Comparison of ENCODE assay signal across 9 cellular contexts in the genomic region with DNA sequence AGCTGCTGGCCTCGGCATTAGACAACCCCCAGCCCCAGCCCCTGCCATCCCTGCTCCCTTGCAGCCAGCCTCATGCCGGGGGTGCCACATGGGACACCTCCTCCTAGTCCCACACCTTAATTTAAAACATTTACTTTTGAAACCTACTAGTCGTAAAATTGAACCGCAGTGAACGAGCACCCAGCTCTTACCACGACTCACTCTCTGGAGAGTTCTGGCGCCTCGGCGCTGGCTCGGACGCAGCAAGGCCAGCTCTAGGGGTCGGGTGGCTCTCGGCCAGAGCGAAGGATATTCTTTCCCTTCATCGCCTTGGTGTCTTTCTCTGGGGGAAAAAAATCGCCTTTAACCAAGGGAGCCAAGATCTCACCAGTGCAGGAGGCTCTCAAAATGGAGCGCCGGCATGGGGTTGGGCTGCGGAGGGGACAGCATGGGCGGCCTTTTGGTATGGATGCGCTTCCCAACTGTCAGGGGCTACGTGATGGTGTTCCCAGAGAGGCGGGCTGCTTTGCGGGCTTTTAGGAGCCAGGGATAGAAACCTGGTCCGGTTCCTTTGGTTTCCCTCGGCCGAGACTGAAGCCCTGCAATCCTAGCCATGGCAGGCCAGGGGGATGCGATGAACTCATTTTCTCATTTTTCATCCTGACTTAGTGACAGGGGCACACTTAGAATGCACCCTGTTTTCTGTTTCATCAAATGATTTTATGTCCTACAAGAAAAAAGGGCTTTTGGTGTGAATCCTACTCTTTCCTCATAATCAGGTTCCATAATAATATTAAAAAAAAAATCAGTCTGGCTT. TPM values are rescaled to one million over a fixed set of nuclear protein-coding genes. Genes with fewer than 3 reads are reported as not detected.
DNase-seq lines count a peak whose midpoint lies in the region; ATAC-seq and TF ChIP-seq lines count a peak whose summit lies in the region.
"Had no signal": no experiment of that assay in that cellular context is flagged by ENCODE, and none has a peak within 500 bp of the region (broad histone marks: within the 10 kb centered on the region; RNA-seq: fewer than 3 reads in every experiment).

No MANE protein-coding gene starts in this region.

- H2AFZ ChIP-seq in PC-3 (ENCODE audit: low read length): no peak overlapping the region
- H2AFZ ChIP-seq in neural cell (ENCODE audit: low read depth, low read length): no peak overlapping the region

- peak overlapping the region; percentile 93 for H3K9ac ChIP-seq in PC-3 (ENCODE audit: low read length)
- H3K9ac ChIP-seq in endodermal cell (ENCODE audit: extremely low read depth, low read length, poor library complexity, severe bottlenecking): no peak overlapping the region
- peak overlapping the region; percentile 67 for H3K9ac ChIP-seq in neural cell (ENCODE audit: low read length)

- H3K27ac Mint-ChIP-seq in CD14-positive monocyte (peak overlapping the region in 5 of 7 donors; percentile 12 to 88 (median 61)), endodermal cell (no peak overlapping the region)

- H3K9me2 ChIP-seq in PC-3 (replicated peaks; ENCODE audit: low read length) (no peaks in the 10 kb centered on the region), neural cell (ENCODE audit: insufficient read depth, low read length) (no peaks in the 10 kb centered on the region)

- CTCF ChIA-PET in PC-3 (lab: Charles Lee): interaction anchor here (0.5 to 0.7 kb wide), 3 partner anchors 104 to 306 kb away, joined by 3 to 5 read pairs (median 3); no protein-coding TSS in a partner anchor

- H3K4me2 ChIP-seq in PC-3 (ENCODE audit: low read length): peak overlapping the region; percentile 83
- H3K4me2 ChIP-seq in neural cell (ENCODE audit: low read length): peak overlapping the region; percentile 45

- H3K9me3 ChIP-seq in PC-3 (ENCODE audit: low read length): no peaks in the 10 kb centered on the region
- no peaks in the 10 kb centered on the region for H3K9me3 ChIP-seq in endodermal cell (ENCODE audit: control insufficient read depth, low read length)
- H3K9me3 ChIP-seq in neural cell (ENCODE audit: low read length): no peaks in the 10 kb centered on the region

- H3K27me3 Mint-ChIP-seq in CD14-positive monocyte (ENCODE audit: low read depth in 3 of 3) (peaks cover 0 to 7% (median 5%) of the 10 kb centered on the region in 3 donors), endodermal cell (ENCODE audit: insufficient read depth) (peaks cover 51% of the 10 kb centered on the region)

- H3F3A ChIP-seq in PC-3 (ENCODE audit: low read length, unreplicated experiment): no peaks in the 10 kb centered on the region
- no peaks in the 10 kb centered on the region for H3F3A ChIP-seq in neural cell (ENCODE audit: insufficient read depth, low read length, poor library complexity, severe bottlenecking)

- H3K36me3 ChIP-seq in PC-3 (ENCODE audit: low read depth, low read length) (peaks cover 15% of the 10 kb centered on the region), endodermal cell (ENCODE audit: control insufficient read depth, insufficient read depth, low read length) (no peaks in the 10 kb centered on the region), neural cell (ENCODE audit: insufficient read depth, low read length) (no peaks in the 10 kb centered on the region)

- DNase-seq in CD14-positive monocyte (ENCODE audit: low spot score): peak; percentile 23
- no peak for DNase-seq in PC-3
- DNase-seq in endodermal cell: peak; percentile 63
- DNase-seq in dedifferentiated amniotic fluid mesenchymal stem cell (ENCODE audit: extremely low spot score): no peak
- no peak for DNase-seq in NCI-H1105 (lab: John Stamatoyannopoulos, UW)
- DNase-seq: NCI-H446 treated with DMSO at 0.1 percent for 48 hours had no signal

- no TSS peak for BruUV-seq in PC-3 (replicated peaks; lab: Mats Ljungman, UMichigan)

- no peak for TF ChIP-seq EP300 in neural cell (conservative IDR thresholded peaks at IDR 0.05; ENCODE audit: poor library complexity, severe bottlenecking)

- POLR2A ChIA-PET in PC-3 (lab: Charles Lee; ENCODE audit: unreplicated experiment): interaction anchor here (0.5 to 0.8 kb wide), 3 partner anchors 23 to 104 kb away, joined by 3 to 6 read pairs (median 6); no protein-coding TSS in a partner anchor

- ATAC-seq in PC-3: no peak
- no peak for ATAC-seq in GM18505 (IDR thresholded peaks at IDR 0.05; ENCODE audit: unreplicated experiment)
- no peak for ATAC-seq in GM18870 (IDR thresholded peaks at IDR 0.05; ENCODE audit: unreplicated experiment)

- H3K9me3 Mint-ChIP-seq in CD14-positive monocyte: peaks cover 0 to 5% (median 0%) of the 10 kb centered on the region in 7 donors
- H3K9me3 Mint-ChIP-seq in endodermal cell: no peaks in the 10 kb centered on the region

- H3K79me2 ChIP-seq in PC-3 (ENCODE audit: low read length): peaks cover 70% of the 10 kb centered on the region
- no peaks in the 10 kb centered on the region for H3K79me2 ChIP-seq in neural cell (replicated peaks; ENCODE audit: insufficient read depth, low read length)

- H4K20me1 ChIP-seq in PC-3 (ENCODE audit: low read length) (peaks cover 64% of the 10 kb centered on the region), neural cell (ENCODE audit: insufficient read depth) (no peaks in the 10 kb centered on the region)

- H3K36me3 Mint-ChIP-seq in CD14-positive monocyte (peaks cover 12 to 26% of the 10 kb centered on the region in 2 donors), endodermal cell (ENCODE audit: low read depth) (no peaks in the 10 kb centered on the region)

- intact Hi-C loops in CD14-positive monocyte (cut with micrococcal nuclease) (loop anchor here (2.0 to 10.0 kb wide), 5 partner anchors 26 to 182 kb away; partner anchors contain the start of gene RRM2 (in 2 of the 2)), PC-3 (cut with micrococcal nuclease) (loop anchor here (5.0 kb wide), 2 partner anchors 162 to 182 kb away; partner anchors contain the start of gene RRM2)

- H3K4me1 ChIP-seq in PC-3 (ENCODE audit: insufficient read depth, low read length) (peaks cover 52% of the 10 kb centered on the region), endodermal cell (ENCODE audit: control insufficient read depth, insufficient read depth, low read length) (no peaks in the 10 kb centered on the region)

- peak overlapping the region; percentile 96 to 100 for H3K4me3 Mint-ChIP-seq in CD14-positive monocyte
- H3K4me3 Mint-ChIP-seq in endodermal cell: peak overlapping the region; percentile 73

- peak overlapping the region; percentile 66 for H3K27ac ChIP-seq in PC-3 (ENCODE audit: low read length)
- no peak overlapping the region for H3K27ac ChIP-seq in endodermal cell (ENCODE audit: low read depth, low read length)
- no peak overlapping the region for H3K27ac ChIP-seq in neural cell (ENCODE audit: low read length)

- WGBS in endodermal cell (ENCODE audit: insufficient coverage in 1 of 2, insufficient read length in 1 of 2), 2 experiments: 28 to 37% methylated on average over 21 to 28 of the region's 28 CpGs

- TF ChIP-seq POLR2A in GM18505 (IDR thresholded peaks at IDR 0.05; ENCODE audit: borderline replicate concordance, extremely low read depth, insufficient read depth, insufficient read length): no peak

- TF ChIP-seq RAD21 in neural cell (conservative IDR thresholded peaks at IDR 0.05): no peak

- H3K4me3 ChIP-seq in PC-3 (ENCODE audit: low read length): peak overlapping the region; percentile 99
- H3K4me3 ChIP-seq in endodermal cell (ENCODE audit: low read length): peak overlapping the region; percentile 82
- peak overlapping the region; percentile 89 for H3K4me3 ChIP-seq in neural cell (ENCODE audit: low read length)

- no peak for TF ChIP-seq CTCF in CD14-positive monocyte (IDR thresholded peaks at IDR 0.05)
- no peak for TF ChIP-seq CTCF in PC-3 (conservative IDR thresholded peaks at IDR 0.05; ENCODE audit: low read depth, low read length)
- TF ChIP-seq CTCF in endodermal cell (conservative IDR thresholded peaks at IDR 0.05): no peak
- no peak for TF ChIP-seq CTCF in neural cell (IDR thresholded peaks at IDR 0.05; ENCODE audit: poor library complexity, severe bottlenecking)

- H3K27me3 ChIP-seq in PC-3 (ENCODE audit: low read length): no peaks in the 10 kb centered on the region
- H3K27me3 ChIP-seq in endodermal cell (ENCODE audit: control insufficient read depth, insufficient read depth, low read length, poor library complexity, severe bottlenecking): peaks cover 47% of the 10 kb centered on the region
- peaks cover 31% of the 10 kb centered on the region for H3K27me3 ChIP-seq in neural cell (ENCODE audit: insufficient read depth, low read depth, low read length)

- peaks cover 67% of the 10 kb centered on the region for H3K4me1 Mint-ChIP-seq in CD14-positive monocyte
- H3K4me1 Mint-ChIP-seq in endodermal cell: peaks cover 28% of the 10 kb centered on the region

TF ChIP-seq in neural cell, 6 proteins besides CTCF, POLR2A, EP300 and RAD21 (continues in another document):
- no peak for TF ChIP-seq TAF1 (IDR thresholded peaks at IDR 0.05; ENCODE audit: low read depth)
- TF ChIP-seq REST (IDR thresholded peaks at IDR 0.05; ENCODE audit: borderline replicate concordance): no peak
- no peak for TF ChIP-seq MXI1 (conservative IDR thresholded peaks at IDR 0.05; ENCODE audit: poor library complexity, severe bottlenecking)

RNA-seq across cellular contexts. Expression of gene HPCAL1, which starts 2.0 kb away (rescaled TPM):
- polyA plus RNA-seq in CD14-positive monocyte: 10 to 100 TPM; 98.0 to 99.5 TPM
- 312 and 339 TPM in 2 replicates for total RNA-seq in PC-3 (2014; rRNA removed)
- total RNA-seq in endodermal cell: 1 to 10 TPM; 6.8 to 8.1 TPM
- 17.6 TPM for polyA plus RNA-seq in endodermal cell (2013, experiment 1 of 2)
- 14.0 TPM for polyA plus RNA-seq in endodermal cell (2013, experiment 2 of 2)
- 63.4 and 67.2 TPM in 2 replicates for polyA plus RNA-seq in neural cell
- 35.8 and 37.0 TPM in 2 replicates for polyA minus RNA-seq in neural cell

Comparison
In these comparisons a context has a peak if more than half of its experiments do, and no peak if none do; other contexts are left out.
1. DNase-seq: peak in CD14-positive monocyte (single experiment) and endodermal cell (single experiment); none in PC-3 (single experiment), dedifferentiated amniotic fluid mesenchymal stem cell (single experiment) and NCI-H1105 (single experiment).
2. RNA of gene HPCAL1, which starts 2.0 kb away (total RNA-seq): 312 to 339 TPM in PC-3; 6.8 to 8.1 TPM in endodermal cell; every median in the first group is over 10 times any median in the second.
3. Peak in every context shown above with its lines, with median percentiles within 50 percentile points of each other: H3K4me3 ChIP-seq.